In the genomic region with DNA sequence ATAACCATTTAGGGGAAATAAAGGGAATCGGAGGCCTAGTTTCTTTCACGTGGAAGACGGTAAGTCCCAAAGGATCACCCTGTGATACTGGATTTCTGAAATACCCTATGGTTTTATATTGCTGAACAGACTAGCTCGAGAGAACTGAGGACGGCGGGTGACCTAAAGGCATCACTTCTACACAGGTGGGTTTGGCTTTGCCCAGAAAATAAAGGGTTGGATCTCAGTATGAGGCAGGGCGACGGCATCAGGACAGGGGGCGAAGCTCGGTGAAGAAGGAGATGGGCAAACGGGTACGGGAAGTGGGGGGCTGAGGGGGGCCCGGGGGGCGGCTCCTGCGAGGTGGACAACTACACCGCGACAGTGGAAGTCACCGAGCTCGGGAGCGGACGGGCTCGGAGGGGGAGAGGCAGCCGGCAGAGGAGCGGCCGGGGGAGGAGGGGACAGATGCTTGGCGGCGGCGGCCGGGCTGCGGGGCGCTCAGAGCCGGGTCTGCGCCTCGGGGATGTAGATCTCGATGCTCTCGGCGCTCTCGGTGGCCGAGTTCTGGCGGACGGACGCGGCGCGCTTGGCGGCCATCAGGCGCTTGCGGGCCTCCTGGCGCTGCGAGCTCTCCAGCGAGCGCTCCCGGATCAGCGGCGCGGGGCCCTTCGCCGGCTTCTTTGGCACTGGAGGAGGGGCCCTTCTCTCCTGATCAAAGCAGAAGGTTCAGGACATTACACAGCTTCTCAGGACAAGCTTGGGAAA, we compare ENCODE assay signal across 8 cellular contexts. TPM values are rescaled to one million over a fixed set of nuclear protein-coding genes. Genes with fewer than 3 reads are reported as not detected.
DNase-seq lines count a peak whose midpoint lies in the region; ATAC-seq, FAIRE-seq and TF ChIP-seq lines count a peak whose summit lies in the region.

No MANE protein-coding gene starts in this region.

- ATAC-seq in central memory CD8-positive, alpha-beta T cell (replicated peaks; ENCODE audit: extremely low read depth, poor library complexity, severe bottlenecking): no peak
- peak; percentile 80 for ATAC-seq in left colon
- peak; percentile 71 to 73 for ATAC-seq in stimulated activated naive B cell treated with anti-CD40 and anti-IgM and Interleukin-4, amounts not matched to agents 10 μg/mL and 1 μg/mL and 100 μg/mL, for 72 hours (replicated peaks)
- no peak for ATAC-seq in GM18907 (IDR thresholded peaks at IDR 0.05; ENCODE audit: unreplicated experiment)

- H3K4me2 ChIP-seq in OCI-LY7 (ENCODE audit: low read length): peak overlapping the region; percentile 80

- peaks cover 50% of the 10 kb centered on the region for H3K4me1 ChIP-seq in OCI-LY7 (ENCODE audit: insufficient read depth, low read length, poor library complexity, severe bottlenecking)

- H3K27ac ChIP-seq in OCI-LY7 (ENCODE audit: low read depth, low read length, poor library complexity, severe bottlenecking): peak overlapping the region; percentile 89

- no peaks in the 10 kb centered on the region; the same call in 1 of the 2 replicates for H3K36me3 ChIP-seq in OCI-LY7 (ENCODE audit: insufficient read depth, low read length)

- DNase-seq in D721Med (ENCODE audit: insufficient read length, low spot score): peak; percentile 40
- peak; percentile 70 for DNase-seq in OCI-LY7 (ENCODE audit: low spot score)
- DNase-seq in central memory CD8-positive, alpha-beta T cell (ENCODE audit: low spot score in 2 of 2): no peak
- peak in 1 of 2 donors; percentile 44 for DNase-seq in left colon
- DNase-seq in stimulated activated naive B cell treated with anti-CD40 and anti-IgM and Interleukin-4, amounts not matched to agents 10 μg/mL and 1 μg/mL and 100 μg/mL, for 72 hours: peak; percentile 4
- DNase-seq in NCI-H2171 treated with DMSO at 0.1 percent for 48 hours (lab: John Stamatoyannopoulos, UW): no peak
- no peak for DNase-seq in NCI-H2107 (lab: John Stamatoyannopoulos, UW)

- POLR2A ChIA-PET in OCI-LY7 (lab: Charles Lee): interaction anchor here (1.0 to 2.0 kb wide), 5 partner anchors 27 to 90 kb away, joined by 3 to 11 read pairs (median 4); no protein-coding TSS in a partner anchor

- TF ChIP-seq CTCF in D721Med (IDR thresholded peaks at IDR 0.05; ENCODE audit: insufficient read depth, missing control alignments) (no peak), OCI-LY7 (conservative IDR thresholded peaks at IDR 0.05; ENCODE audit: low read length) (no peak)

- H3K4me1 Mint-ChIP-seq in central memory CD8-positive, alpha-beta T cell: peaks cover 5% of the 10 kb centered on the region
- peaks cover 14 to 30% of the 10 kb centered on the region in 2 donors for H3K4me1 Mint-ChIP-seq in stimulated activated naive B cell treated with anti-CD40 and anti-IgM and Interleukin-4, amounts not matched to agents 10 μg/mL and 1 μg/mL and 100 μg/mL, for 72 hours

- no peak for FAIRE-seq in D721Med (lab: Jason Lieb, UNC)

- intact Hi-C loops in OCI-LY7 (cut with micrococcal nuclease; ENCODE audit: unreplicated experiment): loop anchor here (2.0 kb wide), 2 partner anchors 86 to 96 kb away; no protein-coding TSS in a partner anchor
- intact Hi-C loops in left colon (cut with DNase I, micrococcal nuclease): no loop called here

- no peak overlapping the region for H3K27ac Mint-ChIP-seq in central memory CD8-positive, alpha-beta T cell (ENCODE audit: low read depth)
- H3K27ac Mint-ChIP-seq in stimulated activated naive B cell treated with anti-CD40 and anti-IgM and Interleukin-4, amounts not matched to agents 10 μg/mL and 1 μg/mL and 100 μg/mL, for 72 hours: peak overlapping the region; percentile 69

- H3K9me3 ChIP-seq in OCI-LY7 (ENCODE audit: low read length): no peaks in the 10 kb centered on the region

- H3K9me2 ChIP-seq in OCI-LY7 (ENCODE audit: insufficient read depth, low read length): no peaks in the 10 kb centered on the region

- H3K79me2 ChIP-seq in OCI-LY7 (ENCODE audit: insufficient read depth, low read depth, low read length): peaks cover 39% of the 10 kb centered on the region

- no peaks in the 10 kb centered on the region for H3K9me3 Mint-ChIP-seq in central memory CD8-positive, alpha-beta T cell
- no peaks in the 10 kb centered on the region for H3K9me3 Mint-ChIP-seq in stimulated activated naive B cell treated with anti-CD40 and anti-IgM and Interleukin-4, amounts not matched to agents 10 μg/mL and 1 μg/mL and 100 μg/mL, for 72 hours

- CTCF ChIA-PET in OCI-LY7 (lab: Charles Lee; ENCODE audit: unreplicated experiment): interaction anchor here (1.0 kb wide), 1 partner anchor 85 kb away, joined by 3 read pairs; no protein-coding TSS in a partner anchor

- peaks cover 2% of the 10 kb centered on the region for H3K36me3 Mint-ChIP-seq in central memory CD8-positive, alpha-beta T cell (ENCODE audit: insufficient read depth)
- no peaks in the 10 kb centered on the region for H3K36me3 Mint-ChIP-seq in stimulated activated naive B cell treated with anti-CD40 and anti-IgM and Interleukin-4, amounts not matched to agents 10 μg/mL and 1 μg/mL and 100 μg/mL, for 72 hours

- H4K20me1 ChIP-seq in OCI-LY7 (ENCODE audit: insufficient read depth, low read length): no peaks in the 10 kb centered on the region

- no TSS peak for BruUV-seq in OCI-LY7 (replicated peaks; lab: Mats Ljungman, UMichigan)

- peak overlapping the region; percentile 74 for H3K4me3 ChIP-seq in OCI-LY7 (ENCODE audit: low read depth, low read length, poor library complexity, severe bottlenecking)

- H3K4me3 Mint-ChIP-seq in central memory CD8-positive, alpha-beta T cell: peak overlapping the region; percentile 62
- H3K4me3 Mint-ChIP-seq in stimulated activated naive B cell treated with anti-CD40 and anti-IgM and Interleukin-4, amounts not matched to agents 10 μg/mL and 1 μg/mL and 100 μg/mL, for 72 hours: peak overlapping the region; percentile 83 to 87

- peak overlapping the region; percentile 60; the same call in 1 of the 2 replicates for H2AFZ ChIP-seq in OCI-LY7 (ENCODE audit: low read length)

- peaks cover 35% of the 10 kb centered on the region for H3K27me3 Mint-ChIP-seq in central memory CD8-positive, alpha-beta T cell
- H3K27me3 Mint-ChIP-seq in stimulated activated naive B cell treated with anti-CD40 and anti-IgM and Interleukin-4, amounts not matched to agents 10 μg/mL and 1 μg/mL and 100 μg/mL, for 72 hours: peaks cover 17 to 22% of the 10 kb centered on the region in 2 donors

RNA-seq across cellular contexts. Expression of a gene that starts 48.9 kb away (rescaled TPM):
- total RNA-seq in OCI-LY7 (2014; rRNA removed; shearing (Covaris generic)): 61.5 and 69.0 TPM in 2 replicates
- total RNA-seq in OCI-LY7 (2022): 40.9 and 42.5 TPM in 2 replicates
- total RNA-seq in left colon: 10 to 100 TPM; 50.9 to 59.3 TPM

Comparison
In these comparisons a context has a peak if more than half of its experiments do, and no peak if none do; other contexts are left out.
1. DNase-seq: peak in D721Med (single experiment), OCI-LY7 (single experiment) and stimulated activated naive B cell treated with anti-CD40 and anti-IgM and Interleukin-4, amounts not matched to agents 10 μg/mL and 1 μg/mL and 100 μg/mL, for 72 hours (single experiment); none in central memory CD8-positive, alpha-beta T cell (0 of 2), NCI-H2171 treated with DMSO at 0.1 percent for 48 hours (single experiment) and NCI-H2107 (single experiment).
2. ATAC-seq: peak in left colon (single experiment) and stimulated activated naive B cell treated with anti-CD40 and anti-IgM and Interleukin-4, amounts not matched to agents 10 μg/mL and 1 μg/mL and 100 μg/mL, for 72 hours (2 of 2); none in central memory CD8-positive, alpha-beta T cell (single experiment) and GM18907 (single experiment).